Comparison of ENCODE assay signal across 15 cellular contexts in the genomic region with DNA sequence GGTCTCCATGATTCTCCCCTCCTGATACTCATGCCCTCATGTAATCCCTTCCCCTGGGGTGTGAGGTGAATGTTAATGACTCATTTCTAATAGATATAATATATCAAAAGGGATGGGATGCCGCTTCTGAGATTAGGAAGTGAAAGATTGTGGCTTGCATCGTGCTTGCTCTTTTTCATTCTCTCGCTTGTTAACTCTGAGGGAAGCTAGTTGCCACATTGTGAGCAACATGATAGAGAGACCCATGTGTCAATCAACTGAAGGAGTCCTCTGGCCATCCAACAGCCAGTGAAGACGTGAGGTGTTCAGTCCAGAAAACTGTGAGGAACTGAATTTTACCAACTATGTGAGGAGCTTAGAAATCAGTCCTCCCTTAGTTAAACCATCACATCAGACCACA. TPM values are rescaled to one million over a fixed set of nuclear protein-coding genes. Genes with fewer than 3 reads are reported as not detected.
A peak's percentile ranks its signal among the peaks of the same experiment; 100 is the strongest.
DNase-seq lines count a peak whose midpoint lies in the region; ATAC-seq, FAIRE-seq and TF ChIP-seq lines count a peak whose summit lies in the region.
"Had no signal": no experiment of that assay in that cellular context is flagged by ENCODE, and none has a peak within 500 bp of the region (broad histone marks: within the 10 kb centered on the region; RNA-seq: fewer than 3 reads in every experiment).

No MANE protein-coding gene starts in this region.

- peaks cover 2% of the 10 kb centered on the region for H3K27me3 Mint-ChIP-seq in activated CD4-positive, alpha-beta T cell treated with anti-CD3 and anti-CD28 coated beads, Interleukin-2, amount 10 ng/mL, durations not matched to agents 24 days and 14 days
- no peaks in the 10 kb centered on the region for H3K27me3 Mint-ChIP-seq in stimulated activated naive CD8-positive, alpha-beta T cell treated with anti-CD3 and anti-CD28 coated beads, Interleukin-15, amount 100 ng/mL, for 72 hours
- H3K27me3 Mint-ChIP-seq in Caco-2 (ENCODE audit: insufficient read depth, unreplicated experiment) = peaks cover 9% of the 10 kb centered on the region
- H3K27me3 Mint-ChIP-seq: dendritic cell treated with granulocyte-macrophage colony-stimulating factor and Interleukin-4, amounts not matched to agents 40 ng/mL and 50 ng/mL, for 4 days had no signal

- intact Hi-C loops in activated CD4-positive, alpha-beta T cell treated with anti-CD3 and anti-CD28 coated beads, Interleukin-2, amount 10 ng/mL, durations not matched to agents 24 days and 14 days (cut with micrococcal nuclease) = no loop called here
- intact Hi-C loops in Caco-2 (cut with micrococcal nuclease; ENCODE audit: unreplicated experiment) = no loop called here

- no peaks in the 10 kb centered on the region for H3K36me3 Mint-ChIP-seq in activated CD4-positive, alpha-beta T cell treated with anti-CD3 and anti-CD28 coated beads, Interleukin-2, amount 10 ng/mL, durations not matched to agents 24 days and 14 days (ENCODE audit: low read depth)
- no peaks in the 10 kb centered on the region for H3K36me3 Mint-ChIP-seq in Caco-2 (ENCODE audit: insufficient read depth, unreplicated experiment)

- H3K27ac Mint-ChIP-seq in activated CD4-positive, alpha-beta T cell treated with anti-CD3 and anti-CD28 coated beads, Interleukin-2, amount 10 ng/mL, durations not matched to agents 24 days and 14 days = no peak overlapping the region
- no peak overlapping the region for H3K27ac Mint-ChIP-seq in stimulated activated naive CD8-positive, alpha-beta T cell treated with anti-CD3 and anti-CD28 coated beads, Interleukin-15, amount 100 ng/mL, for 72 hours
- H3K27ac Mint-ChIP-seq in Caco-2 (ENCODE audit: unreplicated experiment) = no peak overlapping the region
- H3K27ac Mint-ChIP-seq: dendritic cell treated with granulocyte-macrophage colony-stimulating factor and Interleukin-4, amounts not matched to agents 40 ng/mL and 50 ng/mL, for 4 days had no signal

- peak; percentile 41 for DNase-seq in activated CD4-positive, alpha-beta T cell treated with anti-CD3 and anti-CD28 coated beads, Interleukin-2, amount 10 ng/mL, durations not matched to agents 24 days and 14 days
- no peak for DNase-seq in activated CD4-positive, alpha-beta T cell treated with anti-CD3 and anti-CD28 coated beads for 1 hour
- no peak for DNase-seq in stimulated activated naive CD8-positive, alpha-beta T cell treated with anti-CD3 and anti-CD28 coated beads, Interleukin-15, amount 100 ng/mL, for 72 hours
- no peak for DNase-seq in Caco-2
- no peak for DNase-seq in T-helper 1 cell
- no peak for DNase-seq in small intestine
- DNase-seq: left colon; NCI-H1694; NK-92 treated with Interleukin-12 subunit alpha and Interleukin-12 subunit beta, amount 100 ng/mL, for 24 hours had no signal

- ATAC-seq in GM21786 (IDR thresholded peaks at IDR 0.05; ENCODE audit: unreplicated experiment) (peak; percentile 82), HG03175 (IDR thresholded peaks at IDR 0.05; ENCODE audit: unreplicated experiment) (peak; percentile 96)
- peak; percentile 78 for ATAC-seq in stimulated activated naive CD8-positive, alpha-beta T cell treated with anti-CD3 and anti-CD28 coated beads, Interleukin-15, amount 100 ng/mL, for 72 hours
- ATAC-seq: left colon had no signal

- H3K9me3 ChIP-seq in Caco-2 = no peaks in the 10 kb centered on the region
- H3K9me3 ChIP-seq in small intestine (ENCODE audit: control insufficient read depth, low read depth) = no peaks in the 10 kb centered on the region

- H3K27me3 ChIP-seq in Caco-2 (replicated peaks; ENCODE audit: control insufficient read depth, insufficient read depth, low read length) (no peaks in the 10 kb centered on the region), small intestine (ENCODE audit: control insufficient read depth in 2 of 2, insufficient read depth in 2 of 2, low read length in 2 of 2) (no peaks in the 10 kb centered on the region)

- 64 to 70% (median 68%) methylated on average over 4 of the region's 4 CpGs for WGBS in small intestine, 3 donors

- H3K4me3 ChIP-seq in Caco-2 (ENCODE audit: low read depth, low read length) = no peak overlapping the region
- H3K4me3 ChIP-seq in small intestine (ENCODE audit: low read depth in 1 of 2, low read length in 2 of 2) = no peak overlapping the region

- H3K36me3 ChIP-seq in Caco-2 (ENCODE audit: control insufficient read depth, insufficient read depth, low read length) = no peaks in the 10 kb centered on the region
- no peaks in the 10 kb centered on the region for H3K36me3 ChIP-seq in small intestine (ENCODE audit: control insufficient read depth in 2 of 2, insufficient read depth in 2 of 2, low read length in 2 of 2)

- peaks cover 5% of the 10 kb centered on the region for H3K9me3 Mint-ChIP-seq in activated CD4-positive, alpha-beta T cell treated with anti-CD3 and anti-CD28 coated beads, Interleukin-2, amount 10 ng/mL, durations not matched to agents 24 days and 14 days
- no peaks in the 10 kb centered on the region for H3K9me3 Mint-ChIP-seq in stimulated activated naive CD8-positive, alpha-beta T cell treated with anti-CD3 and anti-CD28 coated beads, Interleukin-15, amount 100 ng/mL, for 72 hours
- no peaks in the 10 kb centered on the region for H3K9me3 Mint-ChIP-seq in Caco-2 (ENCODE audit: unreplicated experiment)
- H3K9me3 Mint-ChIP-seq: dendritic cell treated with granulocyte-macrophage colony-stimulating factor and Interleukin-4, amounts not matched to agents 40 ng/mL and 50 ng/mL, for 4 days had no signal

- peaks cover 9% of the 10 kb centered on the region for H3K4me1 Mint-ChIP-seq in activated CD4-positive, alpha-beta T cell treated with anti-CD3 and anti-CD28 coated beads, Interleukin-2, amount 10 ng/mL, durations not matched to agents 24 days and 14 days
- peaks cover 27% of the 10 kb centered on the region for H3K4me1 Mint-ChIP-seq in stimulated activated naive CD8-positive, alpha-beta T cell treated with anti-CD3 and anti-CD28 coated beads, Interleukin-15, amount 100 ng/mL, for 72 hours
- H3K4me1 Mint-ChIP-seq in Caco-2 (ENCODE audit: low read depth, unreplicated experiment) = no peaks in the 10 kb centered on the region
- H3K4me1 Mint-ChIP-seq: neural crest cell had no signal

- no peak for FAIRE-seq in small intestine (lab: Jason Lieb, UNC)

- TF ChIP-seq CTCF in Caco-2 (IDR thresholded peaks at IDR 0.05; ENCODE audit: insufficient read depth in 1 of 2, low read depth in 1 of 2, low read length in 1 of 2, severe bottlenecking in 1 of 2, unreplicated experiment in 1 of 2) = no peak

- POLR2A ChIA-PET in Caco-2 (lab: Charles Lee) = interaction anchor here (0.6 kb wide), 1 partner anchor 63 kb away, joined by 3 read pairs; no protein-coding TSS in a partner anchor

- no TSS peak for BruUV-seq in Caco-2 (replicated peaks; lab: Mats Ljungman, UMichigan)

- H3K4me1 ChIP-seq in Caco-2 (no peaks in the 10 kb centered on the region), small intestine (ENCODE audit: control insufficient read depth in 2 of 2, insufficient read depth in 1 of 2, low read depth in 1 of 2, low read length in 1 of 2) (no peaks in the 10 kb centered on the region)

- CTCF ChIA-PET in Caco-2 (lab: Charles Lee) = no interaction called here

- no peak overlapping the region for H3K4me3 Mint-ChIP-seq in activated CD4-positive, alpha-beta T cell treated with anti-CD3 and anti-CD28 coated beads, Interleukin-2, amount 10 ng/mL, durations not matched to agents 24 days and 14 days
- H3K4me3 Mint-ChIP-seq in stimulated activated naive CD8-positive, alpha-beta T cell treated with anti-CD3 and anti-CD28 coated beads, Interleukin-15, amount 100 ng/mL, for 72 hours = no peak overlapping the region
- H3K4me3 Mint-ChIP-seq in Caco-2 (ENCODE audit: unreplicated experiment) = no peak overlapping the region
- H3K4me3 Mint-ChIP-seq: dendritic cell treated with granulocyte-macrophage colony-stimulating factor and Interleukin-4, amounts not matched to agents 40 ng/mL and 50 ng/mL, for 4 days; neural crest cell had no signal

- no peak overlapping the region for H3K27ac ChIP-seq in small intestine (ENCODE audit: low read depth in 1 of 2, low read length in 1 of 2)

RNA-seq across cellular contexts. Expression of gene DRD3, which starts 28.9 kb away (rescaled TPM):
- not detected in 2 replicates for total RNA-seq in activated CD4-positive, alpha-beta T cell treated with anti-CD3 and anti-CD28 coated beads, Interleukin-2, amount 10 ng/mL, durations not matched to agents 24 days and 14 days
- not detected in 2 replicates for total RNA-seq in Caco-2 (2022)
- not detected for polyA plus RNA-seq in small intestine
- total RNA-seq: left colon; neural crest cell; T-helper 1 cell treated with Interleukin-12 subunit alpha and Interleukin-12 subunit beta and Interleukin-4 antibody, amounts not matched to agents 30 ng/mL and 1 ng/mL, for 36 hours had no signal
- polyA plus RNA-seq: adipose tissue had no signal

RNA-seq across cellular contexts. Expression of gene ZNF80, which starts 29.6 kb away (rescaled TPM):
- total RNA-seq in activated CD4-positive, alpha-beta T cell treated with anti-CD3 and anti-CD28 coated beads, Interleukin-2, amount 10 ng/mL, durations not matched to agents 24 days and 14 days = 0.19 and 0.21 TPM in 2 replicates
- not detected in 2 replicates for total RNA-seq in Caco-2 (2022)
- under 1 TPM in 1 of 3 donors, not detected in 2; 0.01 TPM for polyA plus RNA-seq in small intestine
- total RNA-seq: left colon, neural crest cell had no signal
